Comparison of ENCODE assay signal across 8 cellular contexts in genomic region chr5:15385553-15385952, GRCh38.
"Had no signal": no experiment of that assay in that cellular context is flagged by ENCODE, and none has a peak within 500 bp of the region (broad histone marks: within the 10 kb centered on the region; RNA-seq: fewer than 3 reads in every experiment).

No MANE protein-coding gene starts in this region.

- FAIRE-seq: H1, H54, HTR-8/SVneo, K562 had no signal

- H3K9me3 Mint-ChIP-seq: GM23338, H9 had no signal

- H3K4me2 ChIP-seq: GM23338 had no signal

- H3K4me3 ChIP-seq: GM23338, K562 had no signal

- H2AFZ ChIP-seq: GM23338 had no signal

- H3K27ac Mint-ChIP-seq: GM23338, H9 had no signal

- H3K4me3 Mint-ChIP-seq: GM23338, H9 had no signal

- DNase-seq: H9, HCEC 1CT, IMR-90 had no signal
